13 cellular contexts compared by ENCODE assay signal in genomic region chr3:87798567-87798947, GRCh38. TPM values are rescaled to one million over a fixed set of nuclear protein-coding genes. Genes with fewer than 3 reads are reported as not detected.
"Had no signal": no experiment of that assay in that cellular context is flagged by ENCODE, and none has a peak within 500 bp of the region (broad histone marks: within the 10 kb centered on the region; RNA-seq: fewer than 3 reads in every experiment).

No MANE protein-coding gene starts in this region.

- H3K27ac ChIP-seq: pancreas, thyroid gland had no signal

- H3K9me3 ChIP-seq: mucosa of descending colon, pancreas, thyroid gland had no signal

- H3K27me3 ChIP-seq: pancreas, thyroid gland had no signal

- H3K4me1 ChIP-seq: thyroid gland had no signal

- H3K36me3 ChIP-seq: pancreas, thyroid gland had no signal

- DNase-seq: activated CD4-positive, alpha-beta T cell treated with anti-CD3 and anti-CD28 coated beads, Interleukin-2, amount 10 ng/mL, durations not matched to agents 7 days and 5 days; activated CD4-positive, CD25-positive, alpha-beta regulatory T cell; activated naive CD4-positive, alpha-beta T cell; activated naive CD8-positive, alpha-beta T cell treated with anti-CD3 and anti-CD28 coated beads, Interleukin-2, amount 10 ng/mL, durations not matched to agents 7 days and 5 days; dermis blood vessel endothelial cell; effector memory CD8-positive, alpha-beta T cell; mucosa of descending colon; naive thymus-derived CD4-positive, alpha-beta T cell; pancreas; stimulated activated CD4-positive, alpha-beta T cell treated with anti-CD3 and anti-CD28 coated beads, Interleukin-12 subunit alpha, Interleukin-12 subunit beta, amount 100 ng/mL, for 4 hours; stimulated activated CD4-positive, alpha-beta T cell treated with anti-CD3 and anti-CD28 coated beads, Interleukin-2, amount 100 ng/mL, for 24 hours; thyroid gland had no signal

- H3K4me3 ChIP-seq: mucosa of descending colon, pancreas, thyroid gland had no signal

RNA-seq across cellular contexts. Expression of gene HTR1F, which starts 6.1 kb away (rescaled TPM):
- total RNA-seq: activated CD4-positive, alpha-beta T cell treated with anti-CD3 and anti-CD28 coated beads, Interleukin-2, amount 10 ng/mL, durations not matched to agents 7 days and 5 days; activated naive CD8-positive, alpha-beta T cell treated with anti-CD3 and anti-CD28 coated beads, Interleukin-2, amount 10 ng/mL, durations not matched to agents 7 days and 5 days; dermis blood vessel endothelial cell; left lobe of liver had no signal
